In genomic region chrX:152915541-152916241, GRCh38 we compare ENCODE assay signal across 8 cellular contexts. TPM values are rescaled to one million over a fixed set of nuclear protein-coding genes. Genes with fewer than 3 reads are reported as not detected.
DNase-seq lines count a peak whose midpoint lies in the region; ATAC-seq and TF ChIP-seq lines count a peak whose summit lies in the region.

No MANE protein-coding gene starts in this region.

- no peaks in the 10 kb centered on the region for H3K27me3 ChIP-seq in A673 (replicated peaks; ENCODE audit: insufficient read depth, low read depth, low read length, poor library complexity)
- H3K27me3 ChIP-seq in HCT116 (ENCODE audit: insufficient read depth, low read length): no peaks in the 10 kb centered on the region
- H3K27me3 ChIP-seq in adrenal gland: no peaks in the 10 kb centered on the region

- BruUV-seq in A673 (replicated peaks; lab: Mats Ljungman, UMichigan) (no TSS peak), HCT116 (replicated peaks; lab: Mats Ljungman, UMichigan) (no TSS peak)

- no peaks in the 10 kb centered on the region for H3K79me2 ChIP-seq in HCT116 (ENCODE audit: insufficient read depth, low read length)

- H3K4me3 ChIP-seq in A673 (ENCODE audit: low read depth, low read length, poor library complexity, severe bottlenecking) (no peak overlapping the region), HCT116 (replicated peaks in 1 of 2; ENCODE audit: low read depth in 1 of 2, low read length in 2 of 2) (peak overlapping the region in 1 of 2 experiments; percentile 20; a peak in 1 of 4 replicates), adrenal gland (no peak overlapping the region)

- ATAC-seq in HCT116: peak; percentile 85
- peak; percentile 44 for ATAC-seq in left lobe of liver

- H3K36me3 ChIP-seq in A673 (ENCODE audit: insufficient read depth, low read length, poor library complexity, severe bottlenecking) (no peaks in the 10 kb centered on the region), HCT116 (ENCODE audit: control insufficient read depth in 1 of 2, insufficient read depth in 2 of 2, low read length in 2 of 2) (no peaks in the 10 kb centered on the region), adrenal gland (replicated peaks in 1 of 2) (no peaks in the 10 kb centered on the region)

- intact Hi-C loops in A673 (cut with micrococcal nuclease; ENCODE audit: unreplicated experiment): no loop called here
- intact Hi-C loops in HCT116 (cut with micrococcal nuclease): no loop called here
- intact Hi-C loops in adrenal gland (cut with DNase I): no loop called here

- H3K4me2 ChIP-seq in HCT116 (ENCODE audit: low read length): peak overlapping the region; percentile 63

- no peaks in the 10 kb centered on the region for H3K9me2 ChIP-seq in HCT116 (ENCODE audit: insufficient read depth)

- no peaks in the 10 kb centered on the region for H3K9me3 ChIP-seq in A673 (ENCODE audit: low read depth, low read length, poor library complexity, severe bottlenecking)
- H3K9me3 ChIP-seq in HCT116 (ENCODE audit: control insufficient read depth in 1 of 2, insufficient read depth in 1 of 2, low read depth in 1 of 2, low read length in 2 of 2): no peaks in the 10 kb centered on the region
- H3K9me3 ChIP-seq in adrenal gland (replicated peaks in 1 of 3): no peaks in the 10 kb centered on the region

- RAD21 ChIA-PET in HCT116 (lab: Charles Lee; ENCODE audit: low non-redundant PET in 1 of 2, low total read pairs in 2 of 2, uncharacterized antibody in 2 of 2, unreplicated experiment in 2 of 2): no interaction called here

- CTCF ChIA-PET in A673 (lab: Charles Lee): interaction anchor here (0.5 kb wide), 1 partner anchor 408 kb away, joined by 3 read pairs; no protein-coding TSS in a partner anchor
- CTCF ChIA-PET in HCT116 (lab: Charles Lee): no interaction called here

- peak; percentile 72 for TF ChIP-seq CTCF in A673 (conservative IDR thresholded peaks at IDR 0.05; ENCODE audit: low read depth, low read length)
- peak; percentile 86 for TF ChIP-seq CTCF in GM12873 (IDR thresholded peaks at IDR 0.05; ENCODE audit: insufficient read depth, low read depth, low read length, missing control alignments)
- peak; percentile 75 to 85 (median 83) for TF ChIP-seq CTCF in HCT116 (IDR thresholded peaks at IDR 0.05 in 2 of 3, conservative IDR thresholded peaks at IDR 0.05 in 1 of 3; ENCODE audit: borderline replicate concordance in 1 of 3, insufficient read depth in 1 of 3, low read depth in 2 of 3, low read length in 2 of 3)
- peak; percentile 16 to 59 (median 46) for TF ChIP-seq CTCF in adrenal gland (IDR thresholded peaks at IDR 0.05)

- no peak for TF ChIP-seq POLR2A in HCT116 (IDR thresholded peaks at IDR 0.05; ENCODE audit: borderline replicate concordance, extremely low read depth, insufficient read depth, insufficient read length)
- no peak for TF ChIP-seq POLR2A in adrenal gland (IDR thresholded peaks at IDR 0.05)

- H3K4me1 ChIP-seq in A673 (ENCODE audit: insufficient read depth, low read length, poor library complexity, severe bottlenecking): no peaks in the 10 kb centered on the region
- peaks cover 10 to 16% of the 10 kb centered on the region in 2 experiments for H3K4me1 ChIP-seq in HCT116 (ENCODE audit: control insufficient read depth in 1 of 2, insufficient read depth in 2 of 2, low read length in 2 of 2)
- peaks cover 0 to 4% of the 10 kb centered on the region in 2 donors for H3K4me1 ChIP-seq in adrenal gland (replicated peaks in 1 of 2)

- H3K27ac ChIP-seq in A673 (ENCODE audit: low read depth, low read length, poor library complexity, severe bottlenecking) (no peak overlapping the region), HCT116 (ENCODE audit: low read depth, low read length) (no peak overlapping the region), adrenal gland (peak overlapping the region in 2 of 5 donors; percentile 33 to 38)

- H3K9ac ChIP-seq in HCT116 (ENCODE audit: low read length): peak overlapping the region; percentile 11; the same call in 1 of the 2 replicates

- TF ChIP-seq RAD21 in HCT116 (IDR thresholded peaks at IDR 0.05; ENCODE audit: low read depth): peak; percentile 52

- WGBS in adrenal gland, 4 donors: 32 to 46% (median 33%) methylated on average over 9 to 13 of the region's 13 CpGs; no CpG with 5 or more reads in 1 of the 4 donors

- DNase-seq in A673 (ENCODE audit: low spot score) (peak; percentile 64), HCT116 (ENCODE audit: low read depth, low spot score) (peak; percentile 18), M059J (ENCODE audit: low read depth) (peak; percentile 79), adrenal gland (peak; percentile 60 to 79 (median 76)), left lobe of liver (ENCODE audit: low spot score) (no peak), NCI-H1092 treated with DMSO at 0.1 percent for 48 hours (lab: John Stamatoyannopoulos, UW) (no peak)
- no peak for DNase-seq in effector CD8-positive, alpha-beta T cell (lab: John Stamatoyannopoulos, UW)

- H4K20me1 ChIP-seq in HCT116 (ENCODE audit: insufficient read depth): no peaks in the 10 kb centered on the region

- POLR2A ChIA-PET in A673 (lab: Charles Lee; ENCODE audit: low non-redundant PET): no interaction called here
- POLR2A ChIA-PET in HCT116 (lab: Charles Lee): no interaction called here

- no peak overlapping the region for H2AFZ ChIP-seq in HCT116 (ENCODE audit: low read depth, low read length, poor library complexity, severe bottlenecking)

TF ChIP-seq in HCT116, 20 proteins besides CTCF, POLR2A, EP300 and RAD21:
- TF ChIP-seq JUND (IDR thresholded peaks at IDR 0.05) (no peak), YY1 (IDR thresholded peaks at IDR 0.05; ENCODE audit: extremely low read depth, insufficient replicate concordance, low read depth, low read length) (no peak), ZNF274 (IDR thresholded peaks at IDR 0.05; ENCODE audit: low read depth, low read length) (no peak), POLR2AphosphoS5 (IDR thresholded peaks at IDR 0.05; ENCODE audit: low read depth, low read length) (no peak), CEBPB (IDR thresholded peaks at IDR 0.05; ENCODE audit: low read depth) (no peak), SIN3A (IDR thresholded peaks at IDR 0.05; ENCODE audit: low read depth) (no peak), SP1 (IDR thresholded peaks at IDR 0.05; ENCODE audit: low read depth) (no peak)

RNA-seq across cellular contexts. Expression of gene ZNF185, which starts 17.8 kb away (rescaled TPM):
- total RNA-seq in A673 (2021): 2.1 and 2.2 TPM in 2 replicates
- total RNA-seq in HCT116 (2021; ENCODE audit: unreplicated experiment): 15.8 TPM
- 16.4 and 21.1 TPM in 2 replicates for polyA plus RNA-seq in HCT116 (2012)
- 4.9 and 6.5 TPM in 2 replicates for total RNA-seq in M059J (2014; rRNA removed; shearing (Covaris generic))
- 100 to 1,000 TPM in 1 of 8 donors, 10 to 100 TPM in 2, 1 to 10 TPM in 5; 1.4 to 303 (median 9.9) TPM for total RNA-seq in adrenal gland
- polyA plus RNA-seq in adrenal gland: 100 to 1,000 TPM in 1 of 3 donors, 1 to 10 TPM in 2; 4.3 to 165 (median 4.8) TPM
- total RNA-seq in left lobe of liver: 0.96 TPM

Comparison
In these comparisons a context has a peak if more than half of its experiments do, and no peak if none do; other contexts are left out.
1. DNase-seq: peak in A673 (single experiment), HCT116 (single experiment), M059J (single experiment) and adrenal gland (7 of 7); none in left lobe of liver (single experiment), effector CD8-positive, alpha-beta T cell (single experiment) and NCI-H1092 treated with DMSO at 0.1 percent for 48 hours (single experiment).
2. Peak in every context shown above with its lines, with median percentiles within 50 percentile points of each other: CTCF ChIP-seq.